In the genomic region with DNA sequence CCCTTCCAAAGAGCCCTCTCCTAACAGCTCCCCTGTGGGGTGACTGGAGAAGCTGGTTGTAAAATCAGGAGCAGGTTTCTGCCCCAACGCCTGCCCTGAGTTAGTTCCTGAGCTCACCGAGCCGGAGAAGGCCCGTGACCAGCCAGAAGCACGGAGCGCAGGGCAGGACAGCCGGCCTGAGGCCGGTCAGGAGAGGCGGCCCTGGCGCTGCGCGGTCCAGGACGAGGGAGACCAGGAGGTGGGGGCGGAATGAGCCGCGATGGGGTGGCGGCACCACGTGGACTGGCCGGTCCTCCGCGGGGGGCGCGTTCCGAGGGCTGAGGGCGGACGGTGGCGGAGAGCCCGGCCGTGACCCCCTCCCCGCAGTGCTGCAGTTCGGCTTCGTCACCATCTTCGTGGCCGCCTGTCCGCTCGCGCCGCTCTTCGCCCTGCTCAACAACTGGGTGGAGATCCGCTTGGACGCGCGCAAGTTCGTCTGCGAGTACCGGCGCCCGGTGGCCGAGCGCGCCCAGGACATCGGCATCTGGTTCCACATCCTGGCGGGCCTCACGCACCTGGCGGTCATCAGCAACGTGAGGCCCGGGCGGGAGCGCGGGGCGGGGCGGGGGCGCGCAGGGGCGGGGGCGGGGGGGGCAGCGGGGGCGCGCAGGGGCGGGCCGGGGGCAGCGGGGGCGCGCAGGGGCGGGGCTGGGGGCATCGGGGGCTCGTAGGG, we compare ENCODE assay signal across 8 cellular contexts. TPM values are rescaled to one million over a fixed set of nuclear protein-coding genes. Genes with fewer than 3 reads are reported as not detected.
DNase-seq lines count a peak whose midpoint lies in the region; ATAC-seq and TF ChIP-seq lines count a peak whose summit lies in the region.

No MANE protein-coding gene starts in this region.

- H3K4me3 ChIP-seq in dorsolateral prefrontal cortex, result peak overlapping the region; percentile 43 to 81 (median 65)

- intact Hi-C loops in dorsolateral prefrontal cortex (cut with DNase I), result loop anchor here in 1 of 2 donors (2.0 to 5.0 kb wide), 2 partner anchors 67 to 100 kb away; partner anchors contain the start of genes HDLBP, PPP1R7 and SEPTIN2

- peak; percentile 50 for ATAC-seq in GM19351 (IDR thresholded peaks at IDR 0.05; ENCODE audit: unreplicated experiment)
- peak; percentile 34 to 36 for ATAC-seq in activated CD4-positive, CD25-positive, alpha-beta regulatory T cell treated with anti-CD3 and anti-CD28 coated beads, Interleukin-2, amount 50 U/mL, for 24 hours

- DNase-seq in AG20443 (ENCODE audit: low spot score) (peak; percentile 88), LoVo (ENCODE audit: low spot score) (peak; percentile 41), dorsolateral prefrontal cortex (peak; percentile 53 to 80 (median 66)), SKM-1 treated with dmso at 0.1 percent for 144 hours (lab: John Stamatoyannopoulos, UW; ENCODE audit: unreplicated experiment) (no peak)
- DNase-seq in stimulated activated CD4-positive, alpha-beta T cell treated with anti-CD3 and anti-CD28 coated beads, Interleukin-15, amount 100 ng/mL, for 1 hour (ENCODE audit: low read depth in 1 of 2, low spot score in 1 of 2), result peak; percentile 11 to 14

- peak in 19 of 56 donors; percentile 7 to 43 (median 23) for TF ChIP-seq CTCF in dorsolateral prefrontal cortex (IDR thresholded peaks at IDR 0.05 in 54 of 56, conservative IDR thresholded peaks at IDR 0.05 in 2 of 56; ENCODE audit: low read depth in 1 of 56, partially characterized antibody in 56 of 56)

- H3K27ac ChIP-seq in dorsolateral prefrontal cortex, result peak overlapping the region; percentile 51 to 97 (median 90)
- peak overlapping the region; percentile 95 for H3K27ac ChIP-seq in layer of hippocampus (ENCODE audit: low read depth, low read length)

- H3K27me3 ChIP-seq in dorsolateral prefrontal cortex (no peaks in the 10 kb centered on the region), layer of hippocampus (ENCODE audit: control insufficient read depth, insufficient read depth, low read length) (no peaks in the 10 kb centered on the region)

RNA-seq across cellular contexts. Expression of gene ANO7, which starts 29.0 kb away (rescaled TPM):
- total RNA-seq in dorsolateral prefrontal cortex, result 10 to 100 TPM in 10 of 120 experiments, 1 to 10 TPM in 110; 1.8 to 24.3 (median 6.2) TPM
